Comparison of ENCODE assay signal across 1 cellular context in genomic region chr5:418681-419121, GRCh38.
TF ChIP-seq lines count a peak whose summit lies in the region.

No MANE protein-coding gene starts in this region.

TF ChIP-seq in GM23338, 12 proteins besides CTCF, POLR2A, EP300 and RAD21 (continued from another document):
- TF ChIP-seq REST (IDR thresholded peaks at IDR 0.05; ENCODE audit: unreplicated experiment) (no peak), NANOG (IDR thresholded peaks at IDR 0.05; ENCODE audit: borderline replicate concordance) (no peak), ZNF114 (CRISPR knock-in tag; IDR thresholded peaks at IDR 0.05) (no peak), EZH2phosphoT487 (IDR thresholded peaks at IDR 0.05; ENCODE audit: unreplicated experiment) (no peak), ZNF331 (CRISPR knock-in tag; IDR thresholded peaks at IDR 0.05; ENCODE audit: low read depth) (no peak), JUNB (IDR thresholded peaks at IDR 0.05; ENCODE audit: unreplicated experiment) (no peak), EZH2 (IDR thresholded peaks at IDR 0.05; ENCODE audit: low read depth, unreplicated experiment) (no peak)
- TF ChIP-seq, protein P1, sequence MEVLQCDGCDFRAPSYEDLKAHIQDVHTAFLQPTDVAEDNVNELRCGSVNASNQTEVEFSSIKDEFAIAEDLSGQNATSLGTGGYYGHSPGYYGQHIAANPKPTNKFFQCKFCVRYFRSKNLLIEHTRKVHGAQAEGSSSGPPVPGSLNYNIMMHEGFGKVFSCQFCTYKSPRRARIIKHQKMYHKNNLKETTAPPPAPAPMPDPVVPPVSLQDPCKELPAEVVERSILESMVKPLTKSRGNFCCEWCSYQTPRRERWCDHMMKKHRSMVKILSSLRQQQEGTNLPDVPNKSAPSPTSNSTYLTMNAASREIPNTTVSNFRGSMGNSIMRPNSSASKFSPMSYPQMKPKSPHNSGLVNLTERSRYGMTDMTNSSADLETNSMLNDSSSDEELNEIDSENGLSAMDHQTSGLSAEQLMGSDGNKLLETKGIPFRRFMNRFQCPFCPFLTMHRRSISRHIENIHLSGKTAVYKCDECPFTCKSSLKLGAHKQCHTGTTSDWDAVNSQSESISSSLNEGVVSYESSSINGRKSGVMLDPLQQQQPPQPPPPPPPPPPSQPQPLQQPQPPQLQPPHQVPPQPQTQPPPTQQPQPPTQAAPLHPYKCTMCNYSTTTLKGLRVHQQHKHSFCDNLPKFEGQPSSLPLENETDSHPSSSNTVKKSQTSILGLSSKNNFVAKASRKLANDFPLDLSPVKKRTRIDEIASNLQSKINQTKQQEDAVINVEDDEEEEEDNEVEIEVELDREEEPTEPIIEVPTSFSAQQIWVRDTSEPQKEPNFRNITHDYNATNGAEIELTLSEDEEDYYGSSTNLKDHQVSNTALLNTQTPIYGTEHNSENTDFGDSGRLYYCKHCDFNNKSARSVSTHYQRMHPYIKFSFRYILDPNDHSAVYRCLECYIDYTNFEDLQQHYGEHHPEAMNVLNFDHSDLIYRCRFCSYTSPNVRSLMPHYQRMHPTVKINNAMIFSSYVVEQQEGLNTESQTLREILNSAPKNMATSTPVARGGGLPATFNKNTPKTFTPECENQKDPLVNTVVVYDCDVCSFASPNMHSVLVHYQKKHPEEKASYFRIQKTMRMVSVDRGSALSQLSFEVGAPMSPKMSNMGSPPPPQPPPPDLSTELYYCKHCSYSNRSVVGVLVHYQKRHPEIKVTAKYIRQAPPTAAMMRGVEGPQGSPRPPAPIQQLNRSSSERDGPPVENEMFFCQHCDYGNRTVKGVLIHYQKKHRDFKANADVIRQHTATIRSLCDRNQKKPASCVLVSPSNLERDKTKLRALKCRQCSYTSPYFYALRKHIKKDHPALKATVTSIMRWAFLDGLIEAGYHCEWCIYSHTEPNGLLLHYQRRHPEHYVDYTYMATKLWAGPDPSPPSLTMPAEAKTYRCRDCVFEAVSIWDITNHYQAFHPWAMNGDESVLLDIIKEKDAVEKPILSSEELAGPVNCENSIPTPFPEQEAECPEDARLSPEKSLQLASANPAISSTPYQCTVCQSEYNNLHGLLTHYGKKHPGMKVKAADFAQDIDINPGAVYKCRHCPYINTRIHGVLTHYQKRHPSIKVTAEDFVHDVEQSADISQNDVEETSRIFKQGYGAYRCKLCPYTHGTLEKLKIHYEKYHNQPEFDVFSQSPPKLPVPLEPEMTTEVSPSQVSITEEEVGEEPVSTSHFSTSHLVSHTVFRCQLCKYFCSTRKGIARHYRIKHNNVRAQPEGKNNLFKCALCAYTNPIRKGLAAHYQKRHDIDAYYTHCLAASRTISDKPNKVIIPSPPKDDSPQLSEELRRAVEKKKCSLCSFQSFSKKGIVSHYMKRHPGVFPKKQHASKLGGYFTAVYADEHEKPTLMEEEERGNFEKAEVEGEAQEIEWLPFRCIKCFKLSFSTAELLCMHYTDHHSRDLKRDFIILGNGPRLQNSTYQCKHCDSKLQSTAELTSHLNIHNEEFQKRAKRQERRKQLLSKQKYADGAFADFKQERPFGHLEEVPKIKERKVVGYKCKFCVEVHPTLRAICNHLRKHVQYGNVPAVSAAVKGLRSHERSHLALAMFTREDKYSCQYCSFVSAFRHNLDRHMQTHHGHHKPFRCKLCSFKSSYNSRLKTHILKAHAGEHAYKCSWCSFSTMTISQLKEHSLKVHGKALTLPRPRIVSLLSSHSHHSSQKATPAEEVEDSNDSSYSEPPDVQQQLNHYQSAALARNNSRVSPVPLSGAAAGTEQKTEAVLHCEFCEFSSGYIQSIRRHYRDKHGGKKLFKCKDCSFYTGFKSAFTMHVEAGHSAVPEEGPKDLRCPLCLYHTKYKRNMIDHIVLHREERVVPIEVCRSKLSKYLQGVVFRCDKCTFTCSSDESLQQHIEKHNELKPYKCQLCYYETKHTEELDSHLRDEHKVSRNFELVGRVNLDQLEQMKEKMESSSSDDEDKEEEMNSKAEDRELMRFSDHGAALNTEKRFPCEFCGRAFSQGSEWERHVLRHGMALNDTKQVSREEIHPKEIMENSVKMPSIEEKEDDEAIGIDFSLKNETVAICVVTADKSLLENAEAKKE (CRISPR knock-in tag; IDR thresholded peaks at IDR 0.05): no peak
- TF ChIP-seq, protein P2, sequence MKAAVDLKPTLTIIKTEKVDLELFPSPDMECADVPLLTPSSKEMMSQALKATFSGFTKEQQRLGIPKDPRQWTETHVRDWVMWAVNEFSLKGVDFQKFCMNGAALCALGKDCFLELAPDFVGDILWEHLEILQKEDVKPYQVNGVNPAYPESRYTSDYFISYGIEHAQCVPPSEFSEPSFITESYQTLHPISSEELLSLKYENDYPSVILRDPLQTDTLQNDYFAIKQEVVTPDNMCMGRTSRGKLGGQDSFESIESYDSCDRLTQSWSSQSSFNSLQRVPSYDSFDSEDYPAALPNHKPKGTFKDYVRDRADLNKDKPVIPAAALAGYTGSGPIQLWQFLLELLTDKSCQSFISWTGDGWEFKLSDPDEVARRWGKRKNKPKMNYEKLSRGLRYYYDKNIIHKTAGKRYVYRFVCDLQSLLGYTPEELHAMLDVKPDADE (IDR thresholded peaks at IDR 0.05): no peak
